ENCODE assay signal across 8 cellular contexts in genomic region chr1:15618685-15619525, GRCh38. TPM values are rescaled to one million over a fixed set of nuclear protein-coding genes. Genes with fewer than 3 reads are reported as not detected.
DNase-seq lines count a peak whose midpoint lies in the region; ATAC-seq, FAIRE-seq and TF ChIP-seq lines count a peak whose summit lies in the region.

No MANE protein-coding gene starts in this region.

- peak overlapping the region; percentile 95 for H3K4me2 ChIP-seq in PC-9

- intact Hi-C loops in PC-9 (cut with micrococcal nuclease; ENCODE audit: unreplicated experiment): no loop called here
- intact Hi-C loops in pancreas (cut with DNase I): no loop called here

- FAIRE-seq in pancreas (lab: Jason Lieb, UNC): no peak

- H3F3A ChIP-seq in PC-9 (ENCODE audit: insufficient read depth, low read depth): peaks cover 46% of the 10 kb centered on the region

- H3K36me3 ChIP-seq in PC-9 (ENCODE audit: low read depth): no peaks in the 10 kb centered on the region
- no peaks in the 10 kb centered on the region for H3K36me3 ChIP-seq in esophagus (ENCODE audit: control insufficient read depth in 2 of 2, insufficient read depth in 2 of 2, low read length in 1 of 2)
- no peaks in the 10 kb centered on the region for H3K36me3 ChIP-seq in pancreas

- no peaks in the 10 kb centered on the region for H3K9me2 ChIP-seq in PC-9 (ENCODE audit: insufficient read depth)

- peaks cover 64% of the 10 kb centered on the region for H3K79me2 ChIP-seq in PC-9 (ENCODE audit: low read depth)

- DNase-seq in PC-9 (peak in 1 of 2 experiments; percentile 93), pancreas (peak in 1 of 6 donors; percentile 23), NCI-H82 (lab: John Stamatoyannopoulos, UW) (no peak)

- TF ChIP-seq CTCF in PC-9 (conservative IDR thresholded peaks at IDR 0.05) (no peak), pancreas (IDR thresholded peaks at IDR 0.05) (no peak)

- POLR2A ChIA-PET in PC-9 (lab: Charles Lee; ENCODE audit: unreplicated experiment): interaction anchor here (0.6 to 0.7 kb wide), 4 partner anchors 21 to 159 kb away, joined by 3 to 15 read pairs (median 8); no protein-coding TSS in a partner anchor

- no peaks in the 10 kb centered on the region for H3K9me3 ChIP-seq in PC-9 (ENCODE audit: insufficient read depth, low read depth)
- no peaks in the 10 kb centered on the region for H3K9me3 ChIP-seq in esophagus (ENCODE audit: control insufficient read depth in 2 of 2, insufficient read depth in 1 of 2, low read depth in 1 of 2, low read length in 1 of 2)
- H3K9me3 ChIP-seq in pancreas: no peaks in the 10 kb centered on the region

- 65 to 67% methylated on average over 26 of the region's 26 CpGs for WGBS in esophagus, 2 donors
- WGBS in pancreas, 2 donors: 60 to 66% methylated on average over 26 of the region's 26 CpGs

- H3K4me3 ChIP-seq in PC-9 (peak overlapping the region; percentile 91), esophagus (ENCODE audit: low read depth in 1 of 2, low read length in 2 of 2) (peak overlapping the region; percentile 98 to 99), pancreas (peak overlapping the region; percentile 53 to 95 (median 90))

- H3K27me3 ChIP-seq in PC-9 (ENCODE audit: insufficient read depth, low read depth) (no peaks in the 10 kb centered on the region), esophagus (ENCODE audit: control insufficient read depth in 1 of 2, insufficient read depth in 2 of 2, low read length in 2 of 2) (no peaks in the 10 kb centered on the region), pancreas (no peaks in the 10 kb centered on the region)

- peak overlapping the region; percentile 85 for H3K27ac ChIP-seq in PC-9
- H3K27ac ChIP-seq in esophagus (ENCODE audit: low read depth in 2 of 2, low read length in 1 of 2): peak overlapping the region; percentile 91 to 100
- peak overlapping the region; percentile 88 to 98 (median 96) for H3K27ac ChIP-seq in pancreas

- no TSS peak for BruUV-seq in PC-9 (replicated peaks; lab: Mats Ljungman, UMichigan)

- 0 out of 2 replicates have a peak overlapping the region, but pooled peaks have one; percentile 79 for H2AFZ ChIP-seq in PC-9

- H3K4me1 ChIP-seq in PC-9 (replicated peaks; ENCODE audit: insufficient read depth) (peaks cover 46% of the 10 kb centered on the region), esophagus (ENCODE audit: control insufficient read depth in 2 of 2, insufficient read depth in 2 of 2, low read length in 1 of 2) (peaks cover 0 to 1% of the 10 kb centered on the region in 2 donors), pancreas (peaks cover 15 to 49% (median 36%) of the 10 kb centered on the region in 3 donors)

- peak; percentile 4 for ATAC-seq in GM18861 (IDR thresholded peaks at IDR 0.05; ENCODE audit: unreplicated experiment)
- peak; percentile 16 to 45 (median 28) for ATAC-seq in pancreas
- ATAC-seq in HG02885 (IDR thresholded peaks at IDR 0.05; ENCODE audit: poor library complexity, unreplicated experiment): no peak
- ATAC-seq in HG03442 (IDR thresholded peaks at IDR 0.05; ENCODE audit: unreplicated experiment): no peak
- no peak for ATAC-seq in HG03045 (IDR thresholded peaks at IDR 0.05; ENCODE audit: unreplicated experiment)

- CTCF ChIA-PET in PC-9 (lab: Charles Lee): no interaction called here

- peaks cover 23% of the 10 kb centered on the region for H4K20me1 ChIP-seq in PC-9 (ENCODE audit: insufficient read depth)

RNA-seq across cellular contexts. Expression of gene DDI2, which starts 1.6 kb away (rescaled TPM):
- total RNA-seq in PC-9 (2021) (36.1 and 38.0 TPM in 2 replicates), pancreas (10 to 100 TPM; 12.5 to 17.8 (median 16.3) TPM)
- polyA plus RNA-seq in esophagus (10 to 100 TPM in 1 of 2 donors, 1 to 10 TPM in 1; 9.6 to 15.3 TPM), pancreas (1 to 10 TPM; 4.7 to 7.0 TPM)

RNA-seq across cellular contexts. Expression of gene AGMAT, which starts 34.1 kb away (rescaled TPM):
- total RNA-seq in PC-9 (2021) (2.7 and 2.9 TPM in 2 replicates), pancreas (1 to 10 TPM in 1 of 6 donors, under 1 TPM in 5; 0.43 to 1.0 (median 0.55) TPM)
- polyA plus RNA-seq in esophagus (under 1 TPM; 0.16 to 0.27 TPM), pancreas (under 1 TPM; 0.28 to 0.30 TPM)

Comparison
In these comparisons a context has a peak if more than half of its experiments do, and no peak if none do; other contexts are left out.
1. ATAC-seq: peak in GM18861 (single experiment) and pancreas (4 of 4); none in HG02885 (single experiment), HG03442 (single experiment) and HG03045 (single experiment).
2. Peak in every context shown above with its lines, with median percentiles within 50 percentile points of each other: H3K27ac ChIP-seq and H3K4me3 ChIP-seq.